Comparison of ENCODE assay signal across 18 cellular contexts in the genomic region with DNA sequence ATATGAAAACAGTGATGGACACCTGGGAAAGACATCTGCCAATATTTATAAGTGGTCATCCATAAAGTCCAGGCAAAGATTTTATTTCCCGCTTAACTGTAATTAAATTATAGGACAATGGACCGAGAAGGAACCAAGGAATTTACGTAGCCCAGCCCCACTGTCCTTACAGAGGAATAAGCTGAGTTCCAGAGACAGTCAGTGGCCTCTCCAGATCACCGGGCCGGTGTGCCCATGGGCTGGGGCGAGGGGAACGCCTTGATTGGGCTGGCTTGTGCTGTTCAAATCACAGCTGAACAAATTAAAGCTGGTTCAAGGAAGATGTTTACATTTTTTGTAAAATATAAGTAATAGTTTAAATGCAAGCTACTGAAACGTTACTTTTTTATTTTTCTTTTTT. TPM values are rescaled to one million over a fixed set of nuclear protein-coding genes. Genes with fewer than 3 reads are reported as not detected.
A peak's percentile ranks its signal among the peaks of the same experiment; 100 is the strongest.
DNase-seq lines count a peak whose midpoint lies in the region; ATAC-seq, FAIRE-seq and TF ChIP-seq lines count a peak whose summit lies in the region.
"Had no signal": no experiment of that assay in that cellular context is flagged by ENCODE, and none has a peak within 500 bp of the region (broad histone marks: within the 10 kb centered on the region; RNA-seq: fewer than 3 reads in every experiment).

No MANE protein-coding gene starts in this region.

- no peak for TF ChIP-seq CTCF in astrocyte (IDR thresholded peaks at IDR 0.05; ENCODE audit: insufficient read depth, low read depth, low read length)
- TF ChIP-seq CTCF in GM10248 (IDR thresholded peaks at IDR 0.05; ENCODE audit: control extremely low read depth, extremely low read depth, low read depth, missing control alignments): no peak

- no peak overlapping the region for H2AFZ ChIP-seq in ACC112 (ENCODE audit: low read length, unreplicated experiment)
- H2AFZ ChIP-seq in astrocyte (ENCODE audit: low read depth, low read length): no peak overlapping the region

- POLR2A ChIA-PET in GM10248 (lab: Yijun Ruan, JAX): no interaction called here

- intact Hi-C loops in right cardiac atrium (cut with DNase I): no loop called here

- peak overlapping the region; percentile 100 for H3K27ac ChIP-seq in ACC112 (ENCODE audit: low read depth, low read length)
- H3K27ac ChIP-seq in astrocyte (ENCODE audit: low read depth, low read length): peak overlapping the region; percentile 96
- peak overlapping the region; percentile 79 for H3K27ac ChIP-seq in right cardiac atrium (ENCODE audit: low read length)
- H3K27ac ChIP-seq in skeletal muscle tissue (ENCODE audit: low read depth, low read length): peak overlapping the region; percentile 91
- H3K27ac ChIP-seq: spleen had no signal

- FAIRE-seq in astrocyte (lab: Jason Lieb, UNC): no peak
- FAIRE-seq: G401.6 had no signal

- peaks cover 45% of the 10 kb centered on the region for H3K36me3 Mint-ChIP-seq in astrocyte (ENCODE audit: low read depth, unreplicated experiment)

- no peak for ATAC-seq in right cardiac atrium
- no peak for ATAC-seq in HG03378 (IDR thresholded peaks at IDR 0.05; ENCODE audit: unreplicated experiment)
- no peak for ATAC-seq in HG03457 (IDR thresholded peaks at IDR 0.05; ENCODE audit: unreplicated experiment)
- ATAC-seq: HCT116 had no signal

- H3K4me1 ChIP-seq in ACC112 (ENCODE audit: control insufficient read depth, insufficient read depth, low read length, unreplicated experiment) (peaks cover 31% of the 10 kb centered on the region), astrocyte (ENCODE audit: insufficient read depth, low read length) (peaks cover 17% of the 10 kb centered on the region), right cardiac atrium (ENCODE audit: control insufficient read depth, insufficient read depth, low read length) (peaks cover 5% of the 10 kb centered on the region), skeletal muscle tissue (ENCODE audit: control insufficient read depth in 3 of 3, insufficient read depth in 3 of 3, low read length in 3 of 3) (peaks cover 40 to 64% (median 58%) of the 10 kb centered on the region in 3 donors)
- H3K4me1 ChIP-seq: Caco-2, spleen had no signal

- H4K20me1 ChIP-seq in astrocyte (ENCODE audit: insufficient read depth, low read length): peaks cover 17% of the 10 kb centered on the region

- DNase-seq in astrocyte (ENCODE audit: low read depth) (no peak), right cardiac atrium (no peak), GM10248 (ENCODE audit: extremely low spot score) (no peak)
- DNase-seq in stimulated activated CD4-positive, alpha-beta T cell treated with anti-CD3 and anti-CD28 coated beads, Interleukin-4, amount 100 ng/mL, for 24 hours: no peak
- DNase-seq: activated CD8-positive, alpha-beta memory T cell treated with anti-CD3 and anti-CD28 coated beads for 24 hours; Caco-2; Kasumi-1; NCI-H1417; NCI-H446; spleen had no signal

- peaks cover 34% of the 10 kb centered on the region for H3K79me2 ChIP-seq in ACC112 (ENCODE audit: control insufficient read depth, insufficient read depth, low read length, unreplicated experiment)
- H3K79me2 ChIP-seq in astrocyte (ENCODE audit: insufficient read depth, low read length): peaks cover 42% of the 10 kb centered on the region

- H3K27me3 ChIP-seq in ACC112 (ENCODE audit: insufficient read depth, low read length) (no peaks in the 10 kb centered on the region), astrocyte (ENCODE audit: insufficient read depth, low read length) (no peaks in the 10 kb centered on the region), right cardiac atrium (ENCODE audit: control insufficient read depth, insufficient read depth) (no peaks in the 10 kb centered on the region), skeletal muscle tissue (ENCODE audit: control insufficient read depth in 3 of 3, insufficient read depth in 3 of 3, low read length in 3 of 3) (no peaks in the 10 kb centered on the region)
- H3K27me3 ChIP-seq: spleen had no signal

- H3K27me3 Mint-ChIP-seq in astrocyte (ENCODE audit: low read depth, unreplicated experiment): no peaks in the 10 kb centered on the region

- no peaks in the 10 kb centered on the region for H3K9me3 ChIP-seq in astrocyte (ENCODE audit: insufficient read depth, low read depth, low read length)
- H3K9me3 ChIP-seq in right cardiac atrium (ENCODE audit: control insufficient read depth, low read length): no peaks in the 10 kb centered on the region
- no peaks in the 10 kb centered on the region for H3K9me3 ChIP-seq in skeletal muscle tissue (ENCODE audit: control insufficient read depth in 3 of 3, low read length in 3 of 3)
- H3K9me3 ChIP-seq: Caco-2, spleen had no signal

- 77% methylated on average over 8 of the region's 8 CpGs for WGBS in right cardiac atrium

- H3K4me2 ChIP-seq in astrocyte (ENCODE audit: low read length): peak overlapping the region; percentile 75

- CTCF ChIA-PET in GM10248 (lab: Yijun Ruan, JAX): interaction anchor here (1.1 to 1.3 kb wide), 2 partner anchors 11 to 16 kb away, joined by 4 to 5 read pairs; no protein-coding TSS in a partner anchor

- H3K9ac ChIP-seq in astrocyte (ENCODE audit: low read length) (peak overlapping the region; percentile 89), skeletal muscle tissue (ENCODE audit: low read depth in 1 of 3, low read length in 3 of 3) (peak overlapping the region; percentile 28 to 71 (median 61))

- peak overlapping the region; percentile 44 for H3K4me3 ChIP-seq in ACC112 (ENCODE audit: low read depth, low read length)
- H3K4me3 ChIP-seq in astrocyte (ENCODE audit: insufficient read depth, low read depth, low read length): no peak overlapping the region
- H3K4me3 ChIP-seq in right cardiac atrium (ENCODE audit: low read length): no peak overlapping the region
- peak overlapping the region in 2 of 3 donors; percentile 45 to 50 for H3K4me3 ChIP-seq in skeletal muscle tissue (ENCODE audit: low read length in 3 of 3)
- H3K4me3 ChIP-seq: spleen had no signal

- H3K36me3 ChIP-seq in ACC112 (ENCODE audit: insufficient read depth, low read length) (peaks cover 62% of the 10 kb centered on the region), astrocyte (ENCODE audit: insufficient read depth, low read length) (peaks cover 57% of the 10 kb centered on the region), skeletal muscle tissue (ENCODE audit: control insufficient read depth in 3 of 3, insufficient read depth in 3 of 3, low read length in 3 of 3) (peaks cover 8 to 21% (median 10%) of the 10 kb centered on the region in 3 donors)

- H3K9me3 Mint-ChIP-seq in astrocyte (ENCODE audit: unreplicated experiment): no peaks in the 10 kb centered on the region
- H3K9me3 Mint-ChIP-seq: activated T-helper 2 cell treated with anti-CD3 and anti-CD28 coated beads, Interferon-gamma antibody, Interleukin-2, Interleukin-4, amounts not matched to agents 10 μg/mL and 5 μg/mL and 100 μg/mL, durations not matched to agents 14 hours and 24 hours and 36 hours; mesothelial cell of epicardium had no signal

- peaks cover 3% of the 10 kb centered on the region for H3K4me1 Mint-ChIP-seq in astrocyte (ENCODE audit: low read depth, unreplicated experiment)
- H3K4me1 Mint-ChIP-seq: mesothelial cell of epicardium had no signal

- peak overlapping the region; percentile 47 for H3K27ac Mint-ChIP-seq in astrocyte (ENCODE audit: unreplicated experiment)
- H3K27ac Mint-ChIP-seq: activated T-helper 2 cell treated with anti-CD3 and anti-CD28 coated beads, Interferon-gamma antibody, Interleukin-2, Interleukin-4, amounts not matched to agents 10 μg/mL and 5 μg/mL and 100 μg/mL, durations not matched to agents 14 hours and 24 hours and 36 hours; mesothelial cell of epicardium had no signal

- no peak overlapping the region for H3K4me3 Mint-ChIP-seq in astrocyte (ENCODE audit: unreplicated experiment)
- H3K4me3 Mint-ChIP-seq: mesothelial cell of epicardium had no signal

RNA-seq across cellular contexts. Expression of gene PFKP, which starts 40.7 kb away (rescaled TPM):
- total RNA-seq in astrocyte (356 and 361 TPM in 2 replicates), right cardiac atrium (100 to 1,000 TPM in 3 of 4 donors, 10 to 100 TPM in 1; 88.7 to 120 (median 114) TPM), skeletal muscle tissue (12.5 TPM)
- polyA plus RNA-seq in right cardiac atrium: 86.8 TPM

Comparison
In these comparisons a context has a peak if more than half of its experiments do, and no peak if none do; other contexts are left out.
1. H3K4me3 ChIP-seq: peak in ACC112 (single experiment) and skeletal muscle tissue (2 of 3); none in astrocyte (single experiment) and right cardiac atrium (single experiment).
2. Peak in every context shown above with its lines, with median percentiles within 50 percentile points of each other: H3K27ac ChIP-seq.